In the genomic region with DNA sequence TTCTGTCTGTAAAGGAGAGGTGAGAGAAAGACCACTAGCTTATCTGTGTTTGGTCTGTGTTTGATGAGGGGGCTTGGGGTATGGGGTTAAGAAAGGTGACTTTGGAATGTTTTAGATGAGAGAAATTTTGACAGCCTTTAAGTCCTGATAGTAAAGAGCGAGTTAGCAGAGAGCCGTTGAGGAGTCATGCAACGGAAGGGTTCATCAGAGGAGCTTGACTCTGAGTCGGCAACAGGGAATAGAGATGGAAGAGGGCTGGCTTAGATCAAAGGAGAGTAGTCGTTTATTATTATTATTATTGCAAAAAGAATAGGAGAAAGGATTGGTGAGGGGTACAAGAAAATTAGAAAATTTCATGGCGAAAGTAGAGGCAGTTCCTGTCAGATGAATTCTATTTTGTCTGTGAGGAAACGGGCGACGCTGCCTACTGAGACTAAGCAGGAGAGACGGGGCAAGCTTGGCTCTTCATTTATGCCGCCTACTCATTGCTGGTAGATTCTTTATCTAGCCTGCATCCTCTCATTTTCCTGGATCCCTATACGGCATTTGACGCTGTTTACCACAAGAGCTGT, we compare ENCODE assay signal across 1 cellular context.
TF ChIP-seq lines count a peak whose summit lies in the region.

No MANE protein-coding gene starts in this region.

TF ChIP-seq in IMR-90, 13 proteins besides CTCF, POLR2A, EP300 and RAD21 (continued from another document):
- TF ChIP-seq, protein P1, sequence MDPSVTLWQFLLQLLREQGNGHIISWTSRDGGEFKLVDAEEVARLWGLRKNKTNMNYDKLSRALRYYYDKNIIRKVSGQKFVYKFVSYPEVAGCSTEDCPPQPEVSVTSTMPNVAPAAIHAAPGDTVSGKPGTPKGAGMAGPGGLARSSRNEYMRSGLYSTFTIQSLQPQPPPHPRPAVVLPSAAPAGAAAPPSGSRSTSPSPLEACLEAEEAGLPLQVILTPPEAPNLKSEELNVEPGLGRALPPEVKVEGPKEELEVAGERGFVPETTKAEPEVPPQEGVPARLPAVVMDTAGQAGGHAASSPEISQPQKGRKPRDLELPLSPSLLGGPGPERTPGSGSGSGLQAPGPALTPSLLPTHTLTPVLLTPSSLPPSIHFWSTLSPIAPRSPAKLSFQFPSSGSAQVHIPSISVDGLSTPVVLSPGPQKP (IDR thresholded peaks at IDR 0.05; ENCODE audit: borderline replicate concordance, low read depth, low read length), result no peak
- TF ChIP-seq MAZ (IDR thresholded peaks at IDR 0.05; ENCODE audit: borderline replicate concordance, low read depth, low read length), result no peak
- TF ChIP-seq CEBPB (IDR thresholded peaks at IDR 0.05; ENCODE audit: low read depth, low read length), result no peak
- TF ChIP-seq CHD1 (IDR thresholded peaks at IDR 0.05; ENCODE audit: low read depth, low read length), result no peak
